Comparison of ENCODE assay signal across 25 cellular contexts in the genomic region with DNA sequence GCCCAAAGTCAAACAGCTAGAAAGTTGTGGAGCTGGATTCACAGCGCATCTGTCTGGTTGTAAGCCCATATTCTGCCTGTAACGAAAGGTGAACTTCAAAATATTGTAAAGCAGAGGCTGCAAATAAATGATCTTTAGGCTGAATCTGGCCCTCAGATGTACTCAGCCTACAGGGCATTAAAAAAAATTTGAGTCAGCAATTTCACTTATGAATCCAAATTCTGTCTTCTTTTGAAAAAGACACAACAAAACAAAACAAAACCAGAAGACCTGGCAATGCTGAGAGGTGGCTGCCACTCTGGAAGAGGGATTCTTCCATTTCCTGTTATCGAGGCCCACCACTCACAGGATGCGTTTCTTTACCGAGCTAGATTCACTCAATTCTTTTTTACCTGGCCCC. TPM values are rescaled to one million over a fixed set of nuclear protein-coding genes. Genes with fewer than 3 reads are reported as not detected.
DNase-seq lines count a peak whose midpoint lies in the region; TF ChIP-seq lines count a peak whose summit lies in the region.
"Had no signal": no experiment of that assay in that cellular context is flagged by ENCODE, and none has a peak within 500 bp of the region (broad histone marks: within the 10 kb centered on the region; RNA-seq: fewer than 3 reads in every experiment).

No MANE protein-coding gene starts in this region.

- H3K27me3 ChIP-seq in brain microvascular endothelial cell (replicated peaks) = no peaks in the 10 kb centered on the region
- no peaks in the 10 kb centered on the region for H3K27me3 ChIP-seq in mucosa of rectum (ENCODE audit: control insufficient read depth in 2 of 2, insufficient read depth in 2 of 2, low read length in 2 of 2)
- H3K27me3 ChIP-seq in subcutaneous abdominal adipose tissue (ENCODE audit: control insufficient read depth in 5 of 5, insufficient read depth in 4 of 5, low read length in 5 of 5) = no peaks in the 10 kb centered on the region
- H3K27me3 ChIP-seq: MG63, ovary had no signal

- peaks cover 0 to 2% of the 10 kb centered on the region in 2 donors for H3K4me1 ChIP-seq in mucosa of rectum (ENCODE audit: control insufficient read depth in 2 of 2, insufficient read depth in 2 of 2, low read length in 2 of 2)
- peaks cover 6 to 89% (median 82%) of the 10 kb centered on the region in 5 donors for H3K4me1 ChIP-seq in subcutaneous abdominal adipose tissue (ENCODE audit: control insufficient read depth in 5 of 5, insufficient read depth in 5 of 5, low read length in 5 of 5)

- H3K27ac ChIP-seq in brain microvascular endothelial cell = peak overlapping the region; percentile 13
- peak overlapping the region; percentile 24 to 25 for H3K27ac ChIP-seq in mucosa of rectum (ENCODE audit: low read depth in 2 of 2, low read length in 2 of 2)
- peak overlapping the region; percentile 100 for H3K27ac ChIP-seq in subcutaneous abdominal adipose tissue (ENCODE audit: low read depth, low read length)
- H3K27ac ChIP-seq: HL-60 had no signal

- H3K27me3 Mint-ChIP-seq in nephron progenitor cell (ENCODE audit: low read depth, poor library complexity) = peaks cover 31% of the 10 kb centered on the region

- peaks cover 26% of the 10 kb centered on the region for H3K36me3 Mint-ChIP-seq in nephron progenitor cell (ENCODE audit: low read depth)
- H3K36me3 Mint-ChIP-seq: IgD-negative memory B cell had no signal

- DNase-seq in AG10803 (ENCODE audit: low read depth) (no peak), brain microvascular endothelial cell (no peak), HT-29 (ENCODE audit: low spot score) (no peak), NK-92 (lab: John Stamatoyannopoulos, UW; ENCODE audit: unreplicated experiment) (no peak), DMS 273 (lab: John Stamatoyannopoulos, UW; ENCODE audit: unreplicated experiment) (no peak), nephron progenitor cell (no peak)
- DNase-seq: activated CD4-positive, alpha-beta T cell treated with anti-CD3 and anti-CD28 coated beads for 1 hour; activated CD8-positive, alpha-beta memory T cell treated with anti-CD3 and anti-CD28 coated beads for 24 hours; activated naive CD4-positive, alpha-beta T cell treated with Interleukin-2 at 50 U/mL for 16 hours; activated T-cell treated with anti-CD3 and anti-CD28 coated beads, Interleukin-2, amount 50 U/mL, for 4 hours; CD4-positive, alpha-beta T cell; effector CD4-positive, alpha-beta T cell; GF-D8; MG63; NCI-H146; NCI-H524 treated with DMSO at 0.1 percent for 48 hours; ovary; small intestine; stimulated activated CD4-positive, alpha-beta T cell treated with anti-CD3 and anti-CD28 coated beads, Interleukin-2, amount 100 ng/mL, for 48 hours had no signal

- TF ChIP-seq CTCF in AG10803 (conservative IDR thresholded peaks at IDR 0.05; ENCODE audit: low read length) (no peak), brain microvascular endothelial cell (IDR thresholded peaks at IDR 0.05; ENCODE audit: low read depth, low read length, missing control alignments) (no peak), nephron progenitor cell (IDR thresholded peaks at IDR 0.05) (no peak)

- peaks cover 17% of the 10 kb centered on the region for H3K36me3 ChIP-seq in brain microvascular endothelial cell (replicated peaks)
- no peaks in the 10 kb centered on the region for H3K36me3 ChIP-seq in mucosa of rectum (ENCODE audit: control insufficient read depth in 2 of 2, insufficient read depth in 2 of 2, low read length in 2 of 2)
- H3K36me3 ChIP-seq in subcutaneous abdominal adipose tissue (ENCODE audit: control insufficient read depth in 5 of 5, insufficient read depth in 5 of 5, low read length in 5 of 5) = peaks cover 9 to 43% (median 11%) of the 10 kb centered on the region in 5 donors
- H3K36me3 ChIP-seq: ovary had no signal

- no peak overlapping the region for H3K27ac Mint-ChIP-seq in nephron progenitor cell
- H3K27ac Mint-ChIP-seq: CD4-positive, alpha-beta T cell; GM23338; IgD-negative memory B cell; stimulated activated naive CD8-positive, alpha-beta T cell treated with anti-CD3 and anti-CD28 coated beads, Interleukin-15, Interleukin-2, amounts not matched to agents 100 ng/mL and 50 ng/mL, for 24 hours had no signal

- no peak overlapping the region for H3K4me3 Mint-ChIP-seq in nephron progenitor cell
- H3K4me3 Mint-ChIP-seq: activated T-cell treated with anti-CD3 and anti-CD28 coated beads, Interleukin-2, amount 50 U/mL, for 4 hours; CD4-positive, alpha-beta T cell; GM23338; stimulated activated naive CD8-positive, alpha-beta T cell treated with anti-CD3 and anti-CD28 coated beads, Interleukin-15, Interleukin-2, amounts not matched to agents 100 ng/mL and 50 ng/mL, for 24 hours had no signal

- in situ Hi-C loops in brain microvascular endothelial cell (cut with HindIII; ENCODE audit: low pct_ligation_motif_present, low sequenced_read_pairs) = no loop called here

- peaks cover 10% of the 10 kb centered on the region for H3K4me1 Mint-ChIP-seq in nephron progenitor cell

- H3K9ac ChIP-seq in mucosa of rectum (ENCODE audit: low read depth in 1 of 2, low read length in 2 of 2) (no peak overlapping the region), subcutaneous abdominal adipose tissue (ENCODE audit: low read length in 5 of 5) (peak overlapping the region in 3 of 5 donors; percentile 2 to 72 (median 56))

- peaks cover 14% of the 10 kb centered on the region for H3K9me3 Mint-ChIP-seq in nephron progenitor cell
- H3K9me3 Mint-ChIP-seq: activated T-cell treated with anti-CD3 and anti-CD28 coated beads, Interleukin-2, amount 50 U/mL, for 4 hours; CD4-positive, alpha-beta T cell; GM23338; stimulated activated naive CD8-positive, alpha-beta T cell treated with anti-CD3 and anti-CD28 coated beads, Interleukin-15, Interleukin-2, amounts not matched to agents 100 ng/mL and 50 ng/mL, for 24 hours had no signal

- H3K9me3 ChIP-seq in mucosa of rectum (ENCODE audit: control insufficient read depth in 2 of 2, low read length in 2 of 2) (no peaks in the 10 kb centered on the region), subcutaneous abdominal adipose tissue (ENCODE audit: control insufficient read depth in 5 of 5, low read length in 5 of 5) (no peaks in the 10 kb centered on the region)
- H3K9me3 ChIP-seq: MG63, ovary had no signal

- H3K4me3 ChIP-seq in AG10803 (ENCODE audit: low read length) (peak overlapping the region; percentile 29), brain microvascular endothelial cell (ENCODE audit: low read depth, low read length) (no peak overlapping the region), mucosa of rectum (ENCODE audit: low read length in 2 of 2) (no peak overlapping the region), subcutaneous abdominal adipose tissue (ENCODE audit: low read depth in 1 of 5, low read length in 5 of 5) (peak overlapping the region in 3 of 5 donors; percentile 8 to 40 (median 30))
- H3K4me3 ChIP-seq: GM23338, MG63, ovary had no signal

RNA-seq across cellular contexts. Expression of a gene that starts 7.1 kb away (rescaled TPM):
- not detected in 2 replicates for total RNA-seq in HT-29 (2014; rRNA removed; shearing (Covaris generic))
- total RNA-seq: CD4-positive, alpha-beta T cell had no signal

Comparison
In these comparisons a context has a peak if more than half of its experiments do, and no peak if none do; other contexts are left out.
1. H3K4me3 ChIP-seq: peak in AG10803 (single experiment) and subcutaneous abdominal adipose tissue (3 of 5); none in brain microvascular endothelial cell (single experiment) and mucosa of rectum (0 of 2).
2. H3K27ac ChIP-seq: peak in every context shown above with its lines; median percentile 100 in subcutaneous abdominal adipose tissue; 24 in mucosa of rectum; 13 in brain microvascular endothelial cell.
3. H3K9ac ChIP-seq: peak in subcutaneous abdominal adipose tissue (3 of 5); none in mucosa of rectum (0 of 2).